In genomic region chrX:95640226-95640625, GRCh38 we compare ENCODE assay signal across 9 cellular contexts.
"Had no signal": no experiment of that assay in that cellular context is flagged by ENCODE, and none has a peak within 500 bp of the region (broad histone marks: within the 10 kb centered on the region; RNA-seq: fewer than 3 reads in every experiment).

No MANE protein-coding gene starts in this region.

- ATAC-seq: GM23338, K562 had no signal

- H3K4me1 Mint-ChIP-seq: GM23338 had no signal

- H3K27ac Mint-ChIP-seq: GM23338, H9 had no signal

- H3K4me3 Mint-ChIP-seq: GM23338, H9 had no signal

- FAIRE-seq: H1, H54, HTR-8/SVneo, K562 had no signal

- H3K27ac ChIP-seq: HL-60 had no signal

- H3K4me3 ChIP-seq: GM23338, K562 had no signal

- H2AFZ ChIP-seq: GM23338 had no signal

- DNase-seq: H9, HCEC 1CT, IMR-90 had no signal

- H3K4me2 ChIP-seq: GM23338 had no signal
